8 cellular contexts compared by ENCODE assay signal in genomic region chr17:65556014-65556909, GRCh38. TPM values are rescaled to one million over a fixed set of nuclear protein-coding genes. Genes with fewer than 3 reads are reported as not detected.
DNase-seq lines count a peak whose midpoint lies in the region; ATAC-seq and TF ChIP-seq lines count a peak whose summit lies in the region.

No MANE protein-coding gene starts in this region.

- H3K36me3 ChIP-seq in CD4-positive, CD25-positive, alpha-beta regulatory T cell (ENCODE audit: control insufficient read depth, insufficient read depth, low read length), result no peaks in the 10 kb centered on the region
- H3K36me3 ChIP-seq in endodermal cell (ENCODE audit: control insufficient read depth, insufficient read depth, low read length) (peaks cover 38% of the 10 kb centered on the region), mucosa of stomach (ENCODE audit: control insufficient read depth, insufficient read depth, low read length) (no peaks in the 10 kb centered on the region)

- H3K36me3 Mint-ChIP-seq in CD4-positive, CD25-positive, alpha-beta regulatory T cell, result peaks cover 2% of the 10 kb centered on the region
- H3K36me3 Mint-ChIP-seq in endodermal cell (ENCODE audit: low read depth), result peaks cover 21% of the 10 kb centered on the region

- H3K27me3 Mint-ChIP-seq in CD4-positive, CD25-positive, alpha-beta regulatory T cell, result peaks cover 5% of the 10 kb centered on the region
- H3K27me3 Mint-ChIP-seq in endodermal cell (ENCODE audit: insufficient read depth), result no peaks in the 10 kb centered on the region

- peaks cover 4 to 29% (median 22%) of the 10 kb centered on the region in 4 donors for H3K4me1 Mint-ChIP-seq in CD4-positive, CD25-positive, alpha-beta regulatory T cell
- peaks cover 26% of the 10 kb centered on the region for H3K4me1 Mint-ChIP-seq in endodermal cell

- H3K9me3 Mint-ChIP-seq in CD4-positive, CD25-positive, alpha-beta regulatory T cell, result no peaks in the 10 kb centered on the region
- H3K9me3 Mint-ChIP-seq in endodermal cell, result no peaks in the 10 kb centered on the region

- peak overlapping the region in 1 of 4 donors; percentile 17 for H3K4me3 Mint-ChIP-seq in CD4-positive, CD25-positive, alpha-beta regulatory T cell
- H3K4me3 Mint-ChIP-seq in endodermal cell, result no peak overlapping the region

- ATAC-seq in CD4-positive, CD25-positive, alpha-beta regulatory T cell (ENCODE audit: low read depth in 2 of 2), result peak; percentile 54 to 55
- peak; percentile 38 for ATAC-seq in GM21381 (IDR thresholded peaks at IDR 0.05; ENCODE audit: unreplicated experiment)
- ATAC-seq in HG03095 (IDR thresholded peaks at IDR 0.05; ENCODE audit: unreplicated experiment), result no peak

- H3K27ac Mint-ChIP-seq in CD4-positive, CD25-positive, alpha-beta regulatory T cell, result peak overlapping the region in 1 of 3 donors; percentile 54
- no peak overlapping the region for H3K27ac Mint-ChIP-seq in endodermal cell

- DNase-seq in CD4-positive, CD25-positive, alpha-beta regulatory T cell, result peak; percentile 71 to 82 (median 81)
- DNase-seq in NCI-H2227 (lab: John Stamatoyannopoulos, UW; ENCODE audit: unreplicated experiment) (peak; percentile 77), endodermal cell (peak; percentile 98)
- DNase-seq in activated CD8-positive, alpha-beta memory T cell treated with anti-CD3 and anti-CD28 coated beads for 24 hours, result peak; percentile 97
- DNase-seq in stimulated activated CD8-positive, alpha-beta memory T cell treated with anti-CD3 and anti-CD28 coated beads, Interleukin-4, amount 100 ng/mL, for 24 hours (ENCODE audit: low read depth), result peak; percentile 84

- H3K9ac ChIP-seq in endodermal cell (ENCODE audit: extremely low read depth, low read length, poor library complexity, severe bottlenecking) (peak overlapping the region; percentile 1), mucosa of stomach (ENCODE audit: low read length) (peak overlapping the region; percentile 52)

- H3K4me1 ChIP-seq in CD4-positive, CD25-positive, alpha-beta regulatory T cell (ENCODE audit: control insufficient read depth, insufficient read depth, low read length, poor library complexity, severe bottlenecking), result peaks cover 48% of the 10 kb centered on the region
- H3K4me1 ChIP-seq in endodermal cell (ENCODE audit: control insufficient read depth, insufficient read depth, low read length) (peaks cover 19% of the 10 kb centered on the region), mucosa of stomach (ENCODE audit: control insufficient read depth, insufficient read depth, low read length) (peaks cover 15% of the 10 kb centered on the region)

- peaks cover 4% of the 10 kb centered on the region for H3K27me3 ChIP-seq in CD4-positive, CD25-positive, alpha-beta regulatory T cell (ENCODE audit: control insufficient read depth, insufficient read depth, low read length)
- no peaks in the 10 kb centered on the region for H3K27me3 ChIP-seq in endodermal cell (ENCODE audit: control insufficient read depth, insufficient read depth, low read length, poor library complexity, severe bottlenecking)
- no peaks in the 10 kb centered on the region for H3K27me3 ChIP-seq in mucosa of stomach (ENCODE audit: control insufficient read depth, insufficient read depth, low read length)

- peak; percentile 97 for TF ChIP-seq CTCF in endodermal cell (conservative IDR thresholded peaks at IDR 0.05)

- no peak overlapping the region for H3K27ac ChIP-seq in CD4-positive, CD25-positive, alpha-beta regulatory T cell (ENCODE audit: insufficient read depth, low read length, poor library complexity, severe bottlenecking)
- no peak overlapping the region for H3K27ac ChIP-seq in endodermal cell (ENCODE audit: low read depth, low read length)

- no peaks in the 10 kb centered on the region for H3K9me3 ChIP-seq in CD4-positive, CD25-positive, alpha-beta regulatory T cell (ENCODE audit: control insufficient read depth in 2 of 2, low read length in 2 of 2)
- H3K9me3 ChIP-seq in endodermal cell (ENCODE audit: control insufficient read depth, low read length), result no peaks in the 10 kb centered on the region
- no peaks in the 10 kb centered on the region for H3K9me3 ChIP-seq in mucosa of stomach (ENCODE audit: control insufficient read depth, low read length)

- 56 to 59% methylated on average over 15 to 17 of the region's 17 CpGs for WGBS in endodermal cell (ENCODE audit: insufficient coverage in 1 of 2, insufficient read length in 1 of 2), 2 experiments

- peak overlapping the region; percentile 64 for H3K4me3 ChIP-seq in CD4-positive, CD25-positive, alpha-beta regulatory T cell (ENCODE audit: low read depth, low read length)
- H3K4me3 ChIP-seq in endodermal cell (ENCODE audit: low read length) (no peak overlapping the region), mucosa of stomach (ENCODE audit: low read length) (peak overlapping the region; percentile 29)

RNA-seq across cellular contexts. Expression of gene AXIN2, which starts 5.2 kb away (rescaled TPM):
- total RNA-seq in CD4-positive, CD25-positive, alpha-beta regulatory T cell, result 17.9 TPM
- polyA plus RNA-seq in CD4-positive, CD25-positive, alpha-beta regulatory T cell, result 1 to 10 TPM in 3 of 4 donors, under 1 TPM in 1; 0.80 to 3.9 (median 1.7) TPM
- 10 to 100 TPM; 40.1 to 53.2 TPM for total RNA-seq in endodermal cell
- 74.8 TPM for polyA plus RNA-seq in endodermal cell (2013, experiment 1 of 2)
- 73.2 TPM for polyA plus RNA-seq in endodermal cell (2013, experiment 2 of 2)
